ENCODE assay signal across 8 cellular contexts in the genomic region with DNA sequence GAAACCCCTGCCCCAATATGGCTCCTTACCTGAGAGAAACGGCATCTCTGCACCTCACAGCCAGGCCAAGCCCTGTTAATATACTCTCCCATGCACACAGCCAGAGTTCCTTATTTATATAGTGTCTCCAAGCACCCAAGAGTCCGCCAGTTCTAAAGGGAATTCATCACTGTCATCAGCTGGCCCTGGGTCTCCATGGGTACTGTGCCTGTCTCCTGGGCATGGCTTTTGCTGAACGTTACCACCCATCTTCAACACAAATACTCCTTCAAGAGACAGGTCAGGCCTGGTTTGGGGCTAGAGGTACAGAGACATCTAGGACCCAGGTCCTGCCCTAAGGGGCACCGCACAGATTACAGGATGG. TPM values are rescaled to one million over a fixed set of nuclear protein-coding genes. Genes with fewer than 3 reads are reported as not detected.
A peak's percentile ranks its signal among the peaks of the same experiment; 100 is the strongest.
DNase-seq lines count a peak whose midpoint lies in the region; ATAC-seq and TF ChIP-seq lines count a peak whose summit lies in the region.

No MANE protein-coding gene starts in this region.

- H3K27me3 Mint-ChIP-seq in CD14-positive monocyte (ENCODE audit: low read depth in 3 of 3) (peaks cover 0 to 5% (median 3%) of the 10 kb centered on the region in 3 donors), IgD-negative memory B cell (no peaks in the 10 kb centered on the region)

- no peaks in the 10 kb centered on the region for H3K36me3 ChIP-seq in transverse colon

- H3K9me3 Mint-ChIP-seq in CD14-positive monocyte (peaks cover 0 to 5% (median 3%) of the 10 kb centered on the region in 7 donors), IgD-negative memory B cell (no peaks in the 10 kb centered on the region)

- peak overlapping the region; percentile 86 to 96 (median 94) for H3K27ac ChIP-seq in transverse colon

- intact Hi-C loops in CD14-positive monocyte (cut with micrococcal nuclease) (loop anchor here in 1 of 2 donors (5.0 kb wide), 2 partner anchors 75 to 90 kb away; no protein-coding TSS in a partner anchor), transverse colon (cut with DNase I; ENCODE audit: low total_unique reads) (no loop called here)

- no peak for TF ChIP-seq CTCF in CD14-positive monocyte (IDR thresholded peaks at IDR 0.05)
- TF ChIP-seq CTCF in transverse colon (IDR thresholded peaks at IDR 0.05): no peak

- peaks cover 14 to 42% (median 31%) of the 10 kb centered on the region in 4 donors for H3K4me1 ChIP-seq in transverse colon

- H3K36me3 Mint-ChIP-seq in CD14-positive monocyte: peaks cover 29 to 57% of the 10 kb centered on the region in 2 donors
- H3K36me3 Mint-ChIP-seq in IgD-negative memory B cell: peaks cover 1% of the 10 kb centered on the region

- H3K4me3 ChIP-seq in transverse colon: peak overlapping the region in 1 of 4 donors; percentile 84

- no peaks in the 10 kb centered on the region for H3K9me3 ChIP-seq in transverse colon

- H3K4me1 Mint-ChIP-seq in CD14-positive monocyte: peaks cover 69% of the 10 kb centered on the region
- H3K4me1 Mint-ChIP-seq in IgD-negative memory B cell: peaks cover 29 to 35% (median 30%) of the 10 kb centered on the region in 3 donors

- DNase-seq in CD14-positive monocyte (ENCODE audit: low spot score): peak; percentile 55
- peak; percentile 37 for DNase-seq in glomerular visceral epithelial cell (ENCODE audit: extremely low spot score)
- no peak for DNase-seq in transverse colon
- no peak for DNase-seq in NCI-H128 (lab: John Stamatoyannopoulos, UW; ENCODE audit: unreplicated experiment)
- no peak for DNase-seq in globus pallidus (ENCODE audit: low spot score)

- H3K27me3 ChIP-seq in transverse colon: no peaks in the 10 kb centered on the region

- ATAC-seq in SK-N-SH treated with all-trans-retinoic acid at 6 μM for 48 hours: peak; percentile 0; the same call in 1 of the 3 replicates
- no peak for ATAC-seq in HG02623 (IDR thresholded peaks at IDR 0.05; ENCODE audit: unreplicated experiment)

- peak overlapping the region; percentile 99 to 100 for H3K4me3 Mint-ChIP-seq in CD14-positive monocyte
- H3K4me3 Mint-ChIP-seq in IgD-negative memory B cell: peak overlapping the region; percentile 90 to 100 (median 98)

- TF ChIP-seq POLR2A in transverse colon (IDR thresholded peaks at IDR 0.05): no peak

- no peak for TF ChIP-seq EP300 in transverse colon (IDR thresholded peaks at IDR 0.05; ENCODE audit: low read depth)

- WGBS in transverse colon (ENCODE audit: low coverage in 1 of 2), 2 donors: 17% methylated on average over 4 of the region's 4 CpGs; no CpG with 5 or more reads in 1 of the 2 donors

- peak overlapping the region; percentile 97 to 100 (median 98) for H3K27ac Mint-ChIP-seq in CD14-positive monocyte
- H3K27ac Mint-ChIP-seq in IgD-negative memory B cell: peak overlapping the region; percentile 94 to 100 (median 99)

- in situ Hi-C loops in transverse colon (cut with MboI; ENCODE audit: low pct_ligation_motif_present in 1 of 4, low pct_unique_long_range_greater_than_20kb in 1 of 4, low sequenced_read_pairs in 3 of 4): no loop called here

TF ChIP-seq in SK-N-SH treated with all-trans-retinoic acid at 6 μM for 48 hours, 23 proteins besides CTCF, POLR2A, EP300 and RAD21:
- TF ChIP-seq, protein P1, sequence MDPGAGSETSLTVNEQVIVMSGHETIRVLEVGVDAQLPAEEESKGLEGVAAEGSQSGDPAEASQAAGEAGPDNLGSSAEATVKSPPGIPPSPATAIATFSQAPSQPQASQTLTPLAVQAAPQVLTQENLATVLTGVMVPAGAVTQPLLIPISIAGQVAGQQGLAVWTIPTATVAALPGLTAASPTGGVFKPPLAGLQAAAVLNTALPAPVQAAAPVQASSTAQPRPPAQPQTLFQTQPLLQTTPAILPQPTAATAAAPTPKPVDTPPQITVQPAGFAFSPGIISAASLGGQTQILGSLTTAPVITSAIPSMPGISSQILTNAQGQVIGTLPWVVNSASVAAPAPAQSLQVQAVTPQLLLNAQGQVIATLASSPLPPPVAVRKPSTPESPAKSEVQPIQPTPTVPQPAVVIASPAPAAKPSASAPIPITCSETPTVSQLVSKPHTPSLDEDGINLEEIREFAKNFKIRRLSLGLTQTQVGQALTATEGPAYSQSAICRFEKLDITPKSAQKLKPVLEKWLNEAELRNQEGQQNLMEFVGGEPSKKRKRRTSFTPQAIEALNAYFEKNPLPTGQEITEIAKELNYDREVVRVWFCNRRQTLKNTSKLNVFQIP (CRISPR knock-in tag; IDR thresholded peaks at IDR 0.05; ENCODE audit: borderline replicate concordance, low read depth): no peak
- no peak for TF ChIP-seq ZNF8 (CRISPR knock-in tag; IDR thresholded peaks at IDR 0.05)
- no peak for TF ChIP-seq BACH2 (CRISPR knock-in tag; IDR thresholded peaks at IDR 0.05; ENCODE audit: borderline replicate concordance)
- no peak for TF ChIP-seq RARB (CRISPR knock-in tag; IDR thresholded peaks at IDR 0.05)

RNA-seq across cellular contexts. Expression of a gene that starts 1.6 kb away (rescaled TPM):
- polyA plus RNA-seq in CD14-positive monocyte (10 to 100 TPM; 36.9 to 46.8 TPM), IgD-negative memory B cell (32.1 TPM)
- 100 to 1,000 TPM in 2 of 4 donors, 10 to 100 TPM in 2; 50.2 to 206 (median 85.3) TPM for total RNA-seq in transverse colon

RNA-seq across cellular contexts. Expression of a gene that starts 18.7 kb away (rescaled TPM):
- 10 to 100 TPM; 13.6 to 15.4 TPM for polyA plus RNA-seq in CD14-positive monocyte
- 33.4 TPM for polyA plus RNA-seq in IgD-negative memory B cell
- total RNA-seq in transverse colon: 100 to 1,000 TPM in 3 of 4 donors, 10 to 100 TPM in 1; 82.7 to 714 (median 225) TPM

Comparison
In these comparisons a context has a peak if more than half of its experiments do, and no peak if none do; other contexts are left out.
1. DNase-seq: peak in CD14-positive monocyte (single experiment) and glomerular visceral epithelial cell (single experiment); none in transverse colon (single experiment), NCI-H128 (single experiment) and globus pallidus (single experiment).